1 cellular context compared by ENCODE assay signal in genomic region chr2:102070058-102070642, GRCh38.
TF ChIP-seq lines count a peak whose summit lies in the region.

No MANE protein-coding gene starts in this region.

TF ChIP-seq in Ishikawa, 13 proteins besides CTCF, POLR2A, EP300 and RAD21:
- TF ChIP-seq REST (IDR thresholded peaks at IDR 0.05; ENCODE audit: low read depth) (no peak), USF1 (IDR thresholded peaks at IDR 0.05) (no peak), TEAD4 (IDR thresholded peaks at IDR 0.05) (no peak), CEBPB (IDR thresholded peaks at IDR 0.05) (no peak), TCF12 (IDR thresholded peaks at IDR 0.05; ENCODE audit: low read depth) (no peak), YY1 (IDR thresholded peaks at IDR 0.05; ENCODE audit: low read depth) (no peak), ZBTB7A (IDR thresholded peaks at IDR 0.05; ENCODE audit: low read depth) (no peak), TAF1 (IDR thresholded peaks at IDR 0.05; ENCODE audit: low read depth) (no peak), FOXM1 (IDR thresholded peaks at IDR 0.05; ENCODE audit: borderline replicate concordance, low read depth) (no peak), MAX (IDR thresholded peaks at IDR 0.05) (no peak), CREB1 (IDR thresholded peaks at IDR 0.05; ENCODE audit: low read depth) (no peak), EGR1 (IDR thresholded peaks at IDR 0.05) (no peak), NFIC (IDR thresholded peaks at IDR 0.05) (no peak)
